10 cellular contexts compared by ENCODE assay signal in the genomic region with DNA sequence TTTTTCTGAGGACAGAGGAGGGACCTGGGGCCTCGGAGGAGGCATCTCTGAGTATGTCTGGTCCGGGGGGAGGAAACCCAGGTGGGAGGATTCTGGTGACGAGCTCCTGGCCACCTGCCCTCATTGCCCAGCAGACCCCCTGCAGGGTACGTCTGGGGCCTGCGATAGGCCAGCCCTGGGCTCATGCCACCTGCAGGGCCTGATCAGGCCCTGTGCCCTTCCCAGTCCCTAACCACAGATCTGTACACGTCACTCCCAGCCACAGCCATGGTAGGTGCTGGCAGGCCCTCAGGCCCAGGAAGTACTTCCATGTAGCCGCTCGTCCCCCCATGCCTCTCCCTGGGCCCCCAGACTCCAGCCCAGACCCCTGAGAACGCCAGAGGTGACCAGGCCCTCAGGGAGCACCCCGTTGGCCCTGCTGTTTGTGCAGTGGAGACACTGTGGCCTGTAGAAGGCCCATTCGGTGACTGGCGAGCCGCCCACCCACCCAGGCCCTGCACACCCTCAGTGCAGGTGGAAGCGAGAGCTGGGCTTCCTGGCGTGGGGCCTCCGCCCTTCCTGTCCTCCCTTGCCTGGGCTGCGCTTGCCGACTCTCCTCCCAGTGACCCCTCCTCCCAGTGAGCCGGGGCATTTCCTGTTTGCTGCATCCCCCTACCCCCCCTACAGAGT. TPM values are rescaled to one million over a fixed set of nuclear protein-coding genes. Genes with fewer than 3 reads are reported as not detected.
DNase-seq lines count a peak whose midpoint lies in the region; TF ChIP-seq lines count a peak whose summit lies in the region.
"Had no signal": no experiment of that assay in that cellular context is flagged by ENCODE, and none has a peak within 500 bp of the region (broad histone marks: within the 10 kb centered on the region; RNA-seq: fewer than 3 reads in every experiment).

No MANE protein-coding gene starts in this region.

- peaks cover 53 to 95% (median 70%) of the 10 kb centered on the region in 4 donors for H3K4me1 ChIP-seq in transverse colon

- no peaks in the 10 kb centered on the region for H3K9me3 ChIP-seq in transverse colon
- H3K9me3 ChIP-seq: BE2C had no signal

- H3K36me3 Mint-ChIP-seq in HFFc6 (ENCODE audit: low read depth): no peaks in the 10 kb centered on the region

- TF ChIP-seq EP300 in transverse colon (IDR thresholded peaks at IDR 0.05; ENCODE audit: low read depth): no peak

- no peaks in the 10 kb centered on the region for H3K36me3 ChIP-seq in transverse colon

- H3K4me3 ChIP-seq in transverse colon: no peak overlapping the region

- in situ Hi-C loops in transverse colon (cut with MboI; ENCODE audit: low pct_ligation_motif_present in 1 of 4, low pct_unique_long_range_greater_than_20kb in 1 of 4, low sequenced_read_pairs in 3 of 4): no loop called here

- intact Hi-C loops in transverse colon (cut with DNase I; ENCODE audit: low total_unique reads): no loop called here

- no peak for TF ChIP-seq POLR2A in transverse colon (IDR thresholded peaks at IDR 0.05)

- peak; percentile 66 for DNase-seq in activated gamma-delta T cell treated with Interleukin-2 at 50 U/mL for 16 hours
- DNase-seq in activated gamma-delta T cell (lab: John Stamatoyannopoulos, UW): no peak
- peak; percentile 55 for DNase-seq in activated T-helper 1 cell treated with Interleukin-2 at 50 U/mL for 16 hours (ENCODE audit: low read depth)
- DNase-seq in iPS-NIHi11 (ENCODE audit: low spot score): peak; percentile 51
- DNase-seq in transverse colon: peak; percentile 33
- no peak for DNase-seq in T-helper 9 cell
- DNase-seq in SIG-M5 treated with dmso at 0.1 percent for 504 hours (lab: John Stamatoyannopoulos, UW; ENCODE audit: unreplicated experiment): no peak
- DNase-seq in HFFc6: no peak
- DNase-seq: BE2C, islet precursor cell had no signal

- H3K27ac Mint-ChIP-seq in HFFc6: no peak overlapping the region

- H3K27ac ChIP-seq in transverse colon: peak overlapping the region; percentile 44 to 60 (median 47)

- H3K27me3 ChIP-seq in transverse colon: no peaks in the 10 kb centered on the region
- H3K27me3 ChIP-seq: BE2C had no signal

- TF ChIP-seq CTCF in transverse colon (IDR thresholded peaks at IDR 0.05) (no peak), HFFc6 (IDR thresholded peaks at IDR 0.05) (no peak)

- H3K9me3 Mint-ChIP-seq in HFFc6: no peaks in the 10 kb centered on the region

- peaks cover 8% of the 10 kb centered on the region; the same call in 1 of the 2 replicates for H3K27me3 Mint-ChIP-seq in HFFc6 (ENCODE audit: insufficient read depth)

- WGBS in transverse colon (ENCODE audit: low coverage in 1 of 2), 2 donors: 62% methylated on average over 17 of the region's 19 CpGs; no CpG with 5 or more reads in 1 of the 2 donors

- H3K4me1 Mint-ChIP-seq in HFFc6 (ENCODE audit: low read depth): peaks cover 33% of the 10 kb centered on the region

- no peak overlapping the region for H3K4me3 Mint-ChIP-seq in HFFc6

RNA-seq across cellular contexts. Expression of a gene that starts 5.7 kb away (rescaled TPM):
- total RNA-seq in transverse colon: 100 to 1,000 TPM; 187 to 510 (median 205) TPM
- total RNA-seq in HFFc6 (2021; fragmentation: NEBNext Ultra II Directional; extraction: Animal tissue kit (Norgen Biotek cat#: 25700)): 100 to 1,000 TPM; 111 to 121 (median 116) TPM

RNA-seq across cellular contexts. Expression of a gene that starts 28.9 kb away (rescaled TPM):
- total RNA-seq in transverse colon: 10 to 100 TPM in 1 of 4 donors, 1 to 10 TPM in 2, not detected in 1; 4.4 to 11.3 (median 7.1) TPM
- total RNA-seq in HFFc6 (2021; fragmentation: NEBNext Ultra II Directional; extraction: Animal tissue kit (Norgen Biotek cat#: 25700)): 1 to 10 TPM; 2.7 to 3.7 (median 3.3) TPM

RNA-seq across cellular contexts. Expression of a gene that starts 57.8 kb away (rescaled TPM):
- total RNA-seq in transverse colon: 100 to 1,000 TPM; 189 to 397 (median 203) TPM
- 10 to 100 TPM; 78.3 to 95.8 (median 82.5) TPM for total RNA-seq in HFFc6 (2021; fragmentation: NEBNext Ultra II Directional; extraction: Animal tissue kit (Norgen Biotek cat#: 25700))

Comparison
In these comparisons a context has a peak if more than half of its experiments do, and no peak if none do; other contexts are left out.
1. DNase-seq: peak in activated gamma-delta T cell treated with Interleukin-2 at 50 U/mL for 16 hours (single experiment), activated T-helper 1 cell treated with Interleukin-2 at 50 U/mL for 16 hours (single experiment), iPS-NIHi11 (single experiment) and transverse colon (single experiment); none in activated gamma-delta T cell (single experiment), T-helper 9 cell (single experiment), SIG-M5 treated with dmso at 0.1 percent for 504 hours (single experiment) and HFFc6 (single experiment).